26 cellular contexts compared by ENCODE assay signal in genomic region chr11:875203-875602, GRCh38.
"Had no signal": no experiment of that assay in that cellular context is flagged by ENCODE, and none has a peak within 500 bp of the region (broad histone marks: within the 10 kb centered on the region; RNA-seq: fewer than 3 reads in every experiment).

No MANE protein-coding gene starts in this region.

- H3K4me3 ChIP-seq: neural progenitor cell, pancreas, psoas muscle, right lobe of liver, sigmoid colon, stomach, thoracic aorta, thyroid gland, tibial nerve, upper lobe of left lung had no signal

- H3K27me3 Mint-ChIP-seq: naive B cell; naive thymus-derived CD8-positive, alpha-beta T cell; natural killer cell treated with Interleukin-12 subunit alpha and Interleukin-12 subunit beta and Interleukin-15 and Interleukin-18, amount 100 ng/mL, for 72 hours; stimulated activated naive B cell treated with anti-CD40 and anti-IgM and Interleukin-4, amounts not matched to agents 10 μg/mL and 1 μg/mL and 100 μg/mL, for 72 hours; stimulated activated naive CD8-positive, alpha-beta T cell treated with anti-CD3 and anti-CD28 coated beads, Interleukin-15, Interleukin-2, amounts not matched to agents 100 ng/mL and 50 ng/mL, for 24 hours had no signal

- H3K9me3 ChIP-seq: neutrophil, pancreas, psoas muscle, right lobe of liver, sigmoid colon, stomach, thoracic aorta, thyroid gland, tibial nerve, upper lobe of left lung had no signal

- H3K27ac ChIP-seq: neural progenitor cell, neutrophil, pancreas, psoas muscle, right lobe of liver, sigmoid colon, stomach, thoracic aorta, thyroid gland, tibial nerve, upper lobe of left lung had no signal

- H3K9me3 Mint-ChIP-seq: naive thymus-derived CD8-positive, alpha-beta T cell; natural killer cell treated with Interleukin-12 subunit alpha and Interleukin-12 subunit beta and Interleukin-15 and Interleukin-18, amount 100 ng/mL, for 72 hours; neural progenitor cell; stimulated activated effector memory CD8-positive, alpha-beta T cell treated with anti-CD3 and anti-CD28 coated beads, Interleukin-12 subunit alpha, Interleukin-12 subunit beta, amount 100 ng/mL, for 72 hours; stimulated activated naive CD8-positive, alpha-beta T cell treated with anti-CD3 and anti-CD28 coated beads, Interleukin-15, Interleukin-2, amounts not matched to agents 100 ng/mL and 50 ng/mL, for 24 hours had no signal

- H3K4me2 ChIP-seq: neural progenitor cell had no signal

- DNase-seq: naive B cell; naive thymus-derived CD8-positive, alpha-beta T cell; pancreas; psoas muscle; right cardiac atrium; right lobe of liver; sigmoid colon; small intestine; stimulated activated CD4-positive, alpha-beta T cell treated with anti-CD3 and anti-CD28 coated beads, Interleukin-15, amount 100 ng/mL, for 24 hours; stimulated activated CD4-positive, alpha-beta T cell treated with anti-CD3 and anti-CD28 coated beads, Interleukin-2, amount 100 ng/mL, for 24 hours; stimulated activated CD4-positive, alpha-beta T cell treated with anti-CD3 and anti-CD28 coated beads, Interleukin-2, amount 100 ng/mL, for 48 hours; stimulated activated CD4-positive, alpha-beta T cell treated with anti-CD3 and anti-CD28 coated beads, Interleukin-4, amount 100 ng/mL, for 24 hours; stimulated activated naive B cell treated with anti-CD40 and anti-IgM and Interleukin-4, amounts not matched to agents 10 μg/mL and 1 μg/mL and 100 μg/mL, for 72 hours; stimulated activated naive CD4-positive, alpha-beta T cell treated with Interleukin-2 at 50 U/mL for 16 hours; stomach; thyroid gland; trophoblast cell had no signal

- H2AFZ ChIP-seq: neural progenitor cell had no signal

- H3K4me3 Mint-ChIP-seq: naive thymus-derived CD8-positive, alpha-beta T cell; natural killer cell treated with Interleukin-12 subunit alpha and Interleukin-12 subunit beta and Interleukin-15 and Interleukin-18, amount 100 ng/mL, for 72 hours; neural progenitor cell; stimulated activated effector memory CD8-positive, alpha-beta T cell treated with anti-CD3 and anti-CD28 coated beads, Interleukin-12 subunit alpha, Interleukin-12 subunit beta, amount 100 ng/mL, for 72 hours; stimulated activated naive B cell treated with anti-CD40 and anti-IgM and Interleukin-4, amounts not matched to agents 10 μg/mL and 1 μg/mL and 100 μg/mL, for 72 hours; stimulated activated naive CD8-positive, alpha-beta T cell treated with anti-CD3 and anti-CD28 coated beads, Interleukin-15, Interleukin-2, amounts not matched to agents 100 ng/mL and 50 ng/mL, for 24 hours had no signal

- H3K36me3 Mint-ChIP-seq: natural killer cell treated with Interleukin-12 subunit alpha and Interleukin-12 subunit beta and Interleukin-15 and Interleukin-18, amount 100 ng/mL, for 72 hours had no signal

- H3K36me3 ChIP-seq: neural progenitor cell, pancreas, right lobe of liver, thoracic aorta, thyroid gland had no signal

- H3K27ac Mint-ChIP-seq: natural killer cell treated with Interleukin-12 subunit alpha and Interleukin-12 subunit beta and Interleukin-15 and Interleukin-18, amount 100 ng/mL, for 72 hours; stimulated activated effector memory CD8-positive, alpha-beta T cell treated with anti-CD3 and anti-CD28 coated beads, Interleukin-12 subunit alpha, Interleukin-12 subunit beta, amount 100 ng/mL, for 72 hours; stimulated activated naive CD8-positive, alpha-beta T cell treated with anti-CD3 and anti-CD28 coated beads, Interleukin-15, Interleukin-2, amounts not matched to agents 100 ng/mL and 50 ng/mL, for 24 hours had no signal

- FAIRE-seq: pancreas, small intestine, urothelium cell line had no signal

- H3K27me3 ChIP-seq: neural progenitor cell, neutrophil, pancreas, right lobe of liver, sigmoid colon, stomach, thyroid gland, tibial nerve, upper lobe of left lung had no signal

- ATAC-seq: naive thymus-derived CD8-positive, alpha-beta T cell; natural killer cell treated with Interleukin-12 subunit alpha and Interleukin-12 subunit beta and Interleukin-15 and Interleukin-18, amount 100 ng/mL, for 72 hours; psoas muscle; stimulated activated effector memory CD8-positive, alpha-beta T cell treated with anti-CD3 and anti-CD28 coated beads, Interleukin-12 subunit alpha, Interleukin-12 subunit beta, amount 100 ng/mL, for 72 hours; stimulated activated naive B cell treated with anti-CD40 and anti-IgM and Interleukin-4, amounts not matched to agents 10 μg/mL and 1 μg/mL and 100 μg/mL, for 72 hours had no signal

- H3K4me1 ChIP-seq: neural progenitor cell, right lobe of liver, sigmoid colon, stomach, thyroid gland, tibial nerve, upper lobe of left lung had no signal

- H3K4me1 Mint-ChIP-seq: neural progenitor cell; stimulated activated effector memory CD8-positive, alpha-beta T cell treated with anti-CD3 and anti-CD28 coated beads, Interleukin-12 subunit alpha, Interleukin-12 subunit beta, amount 100 ng/mL, for 72 hours; stimulated activated naive B cell treated with anti-CD40 and anti-IgM and Interleukin-4, amounts not matched to agents 10 μg/mL and 1 μg/mL and 100 μg/mL, for 72 hours had no signal

- H3K9ac ChIP-seq: neural progenitor cell had no signal
